ENCODE assay signal across 8 cellular contexts in the genomic region with DNA sequence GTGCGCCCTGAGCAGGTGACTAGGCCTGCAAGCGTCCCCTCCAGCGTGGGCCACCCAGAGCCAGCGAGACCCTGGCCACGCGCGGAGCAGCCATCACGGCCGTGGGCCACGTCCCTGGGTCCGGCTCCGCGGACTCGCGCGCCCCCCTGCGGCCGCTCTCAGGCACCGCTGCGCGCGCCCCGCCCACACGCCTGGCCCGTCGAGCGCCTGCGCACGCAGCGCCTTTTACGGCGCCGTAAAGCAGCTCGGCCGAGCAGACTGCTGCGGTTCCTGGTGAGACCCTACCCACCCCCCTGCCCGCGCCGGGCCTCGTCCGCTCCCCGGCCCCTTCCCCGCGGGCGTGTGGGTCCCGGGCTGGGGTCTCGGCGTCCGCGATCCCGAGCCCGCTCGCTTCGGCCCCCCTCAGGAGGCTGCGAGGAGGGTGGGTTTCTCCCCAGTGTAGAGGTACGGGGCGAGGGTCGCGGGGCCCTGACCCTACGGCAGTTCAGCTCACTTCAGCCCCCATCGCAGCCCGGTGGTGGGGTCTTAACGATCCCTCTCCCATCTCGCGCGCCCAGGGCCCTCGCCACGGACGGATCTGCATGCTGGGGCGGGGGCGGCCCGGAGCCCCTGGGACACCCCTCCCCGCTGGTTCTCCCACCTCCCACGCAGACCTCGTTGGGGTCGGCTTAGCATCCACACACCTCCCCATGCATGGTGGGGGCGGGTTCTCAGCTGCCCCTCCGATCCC. TPM values are rescaled to one million over a fixed set of nuclear protein-coding genes. Genes with fewer than 3 reads are reported as not detected.
DNase-seq lines count a peak whose midpoint lies in the region; ATAC-seq and TF ChIP-seq lines count a peak whose summit lies in the region.

A gene (plus strand): TSS at position 228 of the 730 bp plus-strand sequence. CDS start 1,421 bp downstream, outside the sequence.

- no peaks in the 10 kb centered on the region for H3K9me3 ChIP-seq in BLaER1

- peaks cover 39% of the 10 kb centered on the region for H3K4me1 Mint-ChIP-seq in activated T-helper 2 cell treated with anti-CD3 and anti-CD28 coated beads, Interferon-gamma antibody, Interleukin-2, Interleukin-4, amounts not matched to agents 10 μg/mL and 5 μg/mL and 100 μg/mL, durations not matched to agents 14 hours and 24 hours and 36 hours (ENCODE audit: low read depth)
- H3K4me1 Mint-ChIP-seq in naive thymus-derived CD8-positive, alpha-beta T cell: peaks cover 23 to 60% (median 58%) of the 10 kb centered on the region in 4 donors
- H3K4me1 Mint-ChIP-seq in stimulated activated memory B cell treated with anti-CD40 and anti-IgM and Interleukin-4, amounts not matched to agents 10 μg/mL and 1 μg/mL and 100 μg/mL, for 72 hours: peaks cover 64% of the 10 kb centered on the region

- peak within 1 kb of the TSS; percentile 94 for H3K27ac ChIP-seq in BLaER1
- H3K27ac ChIP-seq in RWPE1: peak within 1 kb of the TSS; percentile 74

- peaks cover 60% of the 10 kb centered on the region for H4K20me1 ChIP-seq in BLaER1

- H3K9me3 Mint-ChIP-seq in activated T-helper 2 cell treated with anti-CD3 and anti-CD28 coated beads, Interferon-gamma antibody, Interleukin-2, Interleukin-4, amounts not matched to agents 10 μg/mL and 5 μg/mL and 100 μg/mL, durations not matched to agents 14 hours and 24 hours and 36 hours: no peaks in the 10 kb centered on the region
- no peaks in the 10 kb centered on the region for H3K9me3 Mint-ChIP-seq in naive thymus-derived CD8-positive, alpha-beta T cell
- no peaks in the 10 kb centered on the region for H3K9me3 Mint-ChIP-seq in stimulated activated memory B cell treated with anti-CD40 and anti-IgM and Interleukin-4, amounts not matched to agents 10 μg/mL and 1 μg/mL and 100 μg/mL, for 72 hours

- POLR2A ChIA-PET in RWPE1 (lab: Yijun Ruan, JAX; ENCODE audit: low non-redundant PET): no interaction called here
- POLR2A ChIA-PET in naive thymus-derived CD8-positive, alpha-beta T cell (lab: Charles Lee): interaction anchor here (0.6 to 2.2 kb wide), 28 partner anchors 9 to 1221 kb away, joined by 3 to 29 read pairs (median 4); a partner anchor contains a TSS

- CTCF ChIA-PET in RWPE1 (lab: Yijun Ruan, JAX): interaction anchor here (0.5 to 1.5 kb wide), 23 partner anchors 8 to 350 kb away, joined by 3 to 13 read pairs (median 4); a partner anchor contains a TSS

- H3K4me3 ChIP-seq in BLaER1 (peak within 1 kb of the TSS; percentile 99), fibroblast of mammary gland (ENCODE audit: control insufficient read depth, low read depth, low read length) (peak within 1 kb of the TSS; percentile 84)

- in situ Hi-C loops in KBM-7 (cut with MboI; ENCODE audit: low pct_unique_long_range_greater_than_20kb, low sequenced_read_pairs): no loop called here

- peak within 1 kb of the TSS; percentile 93 for H3K27ac Mint-ChIP-seq in activated T-helper 2 cell treated with anti-CD3 and anti-CD28 coated beads, Interferon-gamma antibody, Interleukin-2, Interleukin-4, amounts not matched to agents 10 μg/mL and 5 μg/mL and 100 μg/mL, durations not matched to agents 14 hours and 24 hours and 36 hours
- peak within 1 kb of the TSS; percentile 82 to 97 (median 92) for H3K27ac Mint-ChIP-seq in naive thymus-derived CD8-positive, alpha-beta T cell
- H3K27ac Mint-ChIP-seq in stimulated activated memory B cell treated with anti-CD40 and anti-IgM and Interleukin-4, amounts not matched to agents 10 μg/mL and 1 μg/mL and 100 μg/mL, for 72 hours: peak within 1 kb of the TSS; percentile 98

- peaks cover 60% of the 10 kb centered on the region for H3K4me1 ChIP-seq in BLaER1

- intact Hi-C loops in activated T-helper 2 cell treated with anti-CD3 and anti-CD28 coated beads, Interferon-gamma antibody, Interleukin-2, Interleukin-4, amounts not matched to agents 10 μg/mL and 5 μg/mL and 100 μg/mL, durations not matched to agents 14 hours and 24 hours and 36 hours (cut with micrococcal nuclease): loop anchor here (1.0 to 2.0 kb wide), 3 partner anchors 28 to 119 kb away; a partner anchor contains a TSS

- peak; percentile 96 for TF ChIP-seq CTCF in RWPE1 (conservative IDR thresholded peaks at IDR 0.05; ENCODE audit: low read depth)
- TF ChIP-seq CTCF in fibroblast of mammary gland (conservative IDR thresholded peaks at IDR 0.05; ENCODE audit: control insufficient read depth, insufficient read depth, low read depth, low read length): no peak

- ATAC-seq in naive thymus-derived CD8-positive, alpha-beta T cell: peak; percentile 55 to 63
- ATAC-seq in stimulated activated memory B cell treated with anti-CD40 and anti-IgM and Interleukin-4, amounts not matched to agents 10 μg/mL and 1 μg/mL and 100 μg/mL, for 72 hours: peak; percentile 73

- peaks cover 24% of the 10 kb centered on the region for H3K27me3 Mint-ChIP-seq in activated T-helper 2 cell treated with anti-CD3 and anti-CD28 coated beads, Interferon-gamma antibody, Interleukin-2, Interleukin-4, amounts not matched to agents 10 μg/mL and 5 μg/mL and 100 μg/mL, durations not matched to agents 14 hours and 24 hours and 36 hours (ENCODE audit: low read depth)
- peaks cover 5 to 27% (median 16%) of the 10 kb centered on the region in 5 donors for H3K27me3 Mint-ChIP-seq in naive thymus-derived CD8-positive, alpha-beta T cell
- H3K27me3 Mint-ChIP-seq in stimulated activated memory B cell treated with anti-CD40 and anti-IgM and Interleukin-4, amounts not matched to agents 10 μg/mL and 1 μg/mL and 100 μg/mL, for 72 hours: peaks cover 29% of the 10 kb centered on the region

- peak; percentile 83 for DNase-seq in GM19240 (ENCODE audit: insufficient read length, low spot score)
- DNase-seq in KBM-7: peak; percentile 85
- peak; percentile 80 for DNase-seq in RWPE1 (ENCODE audit: low spot score)
- DNase-seq in activated T-helper 2 cell treated with anti-CD3 and anti-CD28 coated beads, Interferon-gamma antibody, Interleukin-2, Interleukin-4, amounts not matched to agents 10 μg/mL and 5 μg/mL and 100 μg/mL, durations not matched to agents 14 hours and 24 hours and 36 hours (ENCODE audit: low spot score): peak; percentile 84
- peak; percentile 72 for DNase-seq in fibroblast of mammary gland (ENCODE audit: low read depth)
- peak; percentile 74 to 94 (median 86) for DNase-seq in naive thymus-derived CD8-positive, alpha-beta T cell

- H3K9ac ChIP-seq in BLaER1: peak within 1 kb of the TSS; percentile 96

- H3K4me2 ChIP-seq in BLaER1: peak within 1 kb of the TSS; percentile 96

- peaks cover 38% of the 10 kb centered on the region for H3K36me3 ChIP-seq in BLaER1

- H3K27me3 ChIP-seq in BLaER1: peaks cover 14% of the 10 kb centered on the region

- peak within 1 kb of the TSS; percentile 90 for H3K4me3 Mint-ChIP-seq in activated T-helper 2 cell treated with anti-CD3 and anti-CD28 coated beads, Interferon-gamma antibody, Interleukin-2, Interleukin-4, amounts not matched to agents 10 μg/mL and 5 μg/mL and 100 μg/mL, durations not matched to agents 14 hours and 24 hours and 36 hours (ENCODE audit: low read depth)
- peak within 1 kb of the TSS; percentile 89 to 98 (median 90) for H3K4me3 Mint-ChIP-seq in naive thymus-derived CD8-positive, alpha-beta T cell
- peak within 1 kb of the TSS; percentile 98 for H3K4me3 Mint-ChIP-seq in stimulated activated memory B cell treated with anti-CD40 and anti-IgM and Interleukin-4, amounts not matched to agents 10 μg/mL and 1 μg/mL and 100 μg/mL, for 72 hours

- H3K36me3 Mint-ChIP-seq in activated T-helper 2 cell treated with anti-CD3 and anti-CD28 coated beads, Interferon-gamma antibody, Interleukin-2, Interleukin-4, amounts not matched to agents 10 μg/mL and 5 μg/mL and 100 μg/mL, durations not matched to agents 14 hours and 24 hours and 36 hours (ENCODE audit: low read depth): peaks cover 14% of the 10 kb centered on the region
- H3K36me3 Mint-ChIP-seq in naive thymus-derived CD8-positive, alpha-beta T cell: peaks cover 0 to 22% (median 3%) of the 10 kb centered on the region in 3 donors
- H3K36me3 Mint-ChIP-seq in stimulated activated memory B cell treated with anti-CD40 and anti-IgM and Interleukin-4, amounts not matched to agents 10 μg/mL and 1 μg/mL and 100 μg/mL, for 72 hours: peaks cover 23% of the 10 kb centered on the region

RNA-seq across cellular contexts. Expression of the gene that starts here (rescaled TPM):
- 88.9 and 92.4 TPM in 2 replicates for total RNA-seq in activated T-helper 2 cell treated with anti-CD3 and anti-CD28 coated beads, Interferon-gamma antibody, Interleukin-2, Interleukin-4, amounts not matched to agents 10 μg/mL and 5 μg/mL and 100 μg/mL, durations not matched to agents 14 hours and 24 hours and 36 hours
- 10 to 100 TPM; 66.5 to 71.8 TPM for total RNA-seq in naive thymus-derived CD8-positive, alpha-beta T cell
- polyA plus RNA-seq in naive thymus-derived CD8-positive, alpha-beta T cell: 100 to 1,000 TPM; 154 to 208 (median 170) TPM

Comparison
In these comparisons a context has a peak if more than half of its experiments do, and no peak if none do; other contexts are left out.
1. Peak in every context shown above with its lines: DNase-seq, ATAC-seq, H3K4me3 ChIP-seq and H3K27ac ChIP-seq.